Comparison of ENCODE assay signal across 9 cellular contexts in the genomic region with DNA sequence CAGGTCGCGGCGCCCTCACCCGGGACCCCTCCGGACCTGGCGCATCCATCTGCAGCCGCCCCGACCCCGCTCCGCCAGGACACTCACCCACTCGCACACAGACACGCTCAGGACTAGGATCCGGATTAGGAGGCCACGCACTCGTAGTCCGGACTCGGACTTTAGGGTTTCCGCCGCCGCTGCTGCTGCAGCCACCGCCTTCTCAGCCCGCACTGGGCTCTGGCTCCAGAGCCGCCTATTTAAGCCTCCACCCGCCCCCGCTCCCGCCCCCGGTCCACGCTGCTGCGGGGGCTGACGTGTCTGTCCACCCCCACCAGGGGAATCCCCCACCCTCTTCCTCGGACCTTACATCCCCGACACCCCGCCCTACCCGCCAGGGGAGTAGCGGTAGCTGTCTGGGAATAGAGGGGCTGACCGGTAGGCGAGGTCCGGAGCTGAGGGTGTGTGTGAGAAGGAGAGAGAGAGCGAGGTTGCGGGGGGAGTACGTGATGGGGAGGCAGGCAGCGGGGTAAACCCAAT. TPM values are rescaled to one million over a fixed set of nuclear protein-coding genes. Genes with fewer than 3 reads are reported as not detected.
DNase-seq lines count a peak whose midpoint lies in the region; ATAC-seq, FAIRE-seq and TF ChIP-seq lines count a peak whose summit lies in the region.
"Had no signal": no experiment of that assay in that cellular context is flagged by ENCODE, and none has a peak within 500 bp of the region (broad histone marks: within the 10 kb centered on the region; RNA-seq: fewer than 3 reads in every experiment).

A gene with protein sequence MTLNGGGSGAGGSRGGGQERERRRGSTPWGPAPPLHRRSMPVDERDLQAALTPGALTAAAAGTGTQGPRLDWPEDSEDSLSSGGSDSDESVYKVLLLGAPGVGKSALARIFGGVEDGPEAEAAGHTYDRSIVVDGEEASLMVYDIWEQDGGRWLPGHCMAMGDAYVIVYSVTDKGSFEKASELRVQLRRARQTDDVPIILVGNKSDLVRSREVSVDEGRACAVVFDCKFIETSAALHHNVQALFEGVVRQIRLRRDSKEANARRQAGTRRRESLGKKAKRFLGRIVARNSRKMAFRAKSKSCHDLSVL (minus strand): TSS at position 214 of the 519 bp plus-strand sequence. CDS start 356 bp downstream, outside the sequence.

- ATAC-seq in esophagus mucosa (no peak), GM18517 (IDR thresholded peaks at IDR 0.05; ENCODE audit: unreplicated experiment) (no peak), GM18907 (IDR thresholded peaks at IDR 0.05; ENCODE audit: unreplicated experiment) (no peak)

- no peaks in the 10 kb centered on the region for H3K9me3 Mint-ChIP-seq in nephron progenitor cell

- H3K36me3 Mint-ChIP-seq in nephron progenitor cell (ENCODE audit: low read depth), result no peaks in the 10 kb centered on the region

- H3K4me3 ChIP-seq in GM12865 (ENCODE audit: low read depth, low read length), result peak within 1 kb of the TSS; percentile 52

- DNase-seq in GM12865 (ENCODE audit: low read depth) (no peak), RCC 7860 (ENCODE audit: low spot score) (peak; percentile 89), nephron progenitor cell (no peak), NCI-H187 (lab: John Stamatoyannopoulos, UW) (no peak), UCSD-AML1 (lab: John Stamatoyannopoulos, UW; ENCODE audit: unreplicated experiment) (no peak)

- no peak for TF ChIP-seq CTCF in GM12865 (IDR thresholded peaks at IDR 0.05; ENCODE audit: insufficient read depth, low read depth, low read length, missing control alignments)
- TF ChIP-seq CTCF in nephron progenitor cell (IDR thresholded peaks at IDR 0.05), result no peak

- no peak within 1 kb of the TSS for H3K27ac Mint-ChIP-seq in nephron progenitor cell

- H3K4me3 Mint-ChIP-seq in nephron progenitor cell, result peak within 1 kb of the TSS; percentile 73

- FAIRE-seq in RCC 7860 (lab: Jason Lieb, UNC), result peak; percentile 71

- peaks cover 86% of the 10 kb centered on the region for H3K27me3 Mint-ChIP-seq in nephron progenitor cell (ENCODE audit: low read depth, poor library complexity)

- peaks cover 6% of the 10 kb centered on the region for H3K4me1 Mint-ChIP-seq in nephron progenitor cell

RNA-seq across cellular contexts. Expression of the gene that starts here (rescaled TPM):
- 59.1 TPM for total RNA-seq in esophagus mucosa
- total RNA-seq: SK-MEL-5 had no signal
